ENCODE assay signal across 1 cellular context in genomic region chr5:34915139-34915855, GRCh38.
TF ChIP-seq lines count a peak whose summit lies in the region.

A gene with protein sequence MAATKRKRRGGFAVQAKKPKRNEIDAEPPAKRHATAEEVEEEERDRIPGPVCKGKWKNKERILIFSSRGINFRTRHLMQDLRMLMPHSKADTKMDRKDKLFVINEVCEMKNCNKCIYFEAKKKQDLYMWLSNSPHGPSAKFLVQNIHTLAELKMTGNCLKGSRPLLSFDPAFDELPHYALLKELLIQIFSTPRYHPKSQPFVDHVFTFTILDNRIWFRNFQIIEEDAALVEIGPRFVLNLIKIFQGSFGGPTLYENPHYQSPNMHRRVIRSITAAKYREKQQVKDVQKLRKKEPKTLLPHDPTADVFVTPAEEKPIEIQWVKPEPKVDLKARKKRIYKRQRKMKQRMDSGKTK (plus strand): TSS chr5:34915711. CDS start chr5:34915739, 28 bp downstream.
TSS of gene RAD1 (minus strand) at chr5:34915504. CDS start at chr5:34914892, 612 bp downstream.

TF ChIP-seq in K562, 482 proteins besides CTCF, POLR2A, EP300 and RAD21 (continued from another document and continues in another):
- TF ChIP-seq MGA (IDR thresholded peaks at IDR 0.05) (0 out of 2 replicates have a peak, but pooled peaks have one; percentile 6), E2F5 (CRISPR knock-in tag; IDR thresholded peaks at IDR 0.05) (0 out of 2 replicates have a peak, but pooled peaks have one; percentile 29), ZSCAN32 (CRISPR knock-in tag; IDR thresholded peaks at IDR 0.05) (no peak), KAT7 (CRISPR knock-in tag; IDR thresholded peaks at IDR 0.05; ENCODE audit: borderline replicate concordance) (peak; percentile 95), RBM14 (IDR thresholded peaks at IDR 0.05; ENCODE audit: borderline replicate concordance, insufficient read depth, low read depth, low read length) (no peak), L3MBTL2 (IDR thresholded peaks at IDR 0.05) (peak; percentile 65), SIN3B (IDR thresholded peaks at IDR 0.05; ENCODE audit: low read depth) (peak; percentile 96), E2F6 (IDR thresholded peaks at IDR 0.05; ENCODE audit: borderline replicate concordance in 1 of 2, extremely low read depth in 1 of 2, insufficient read depth in 1 of 2, insufficient read length in 1 of 2, low read depth in 1 of 2, low read length in 1 of 2, poor library complexity in 1 of 2, severe bottlenecking in 1 of 2) (peak; percentile 61 to 62), SP1 (CRISPR knock-in tag; IDR thresholded peaks at IDR 0.05) (peak; percentile 87), CXXC5 (CRISPR knock-in tag; IDR thresholded peaks at IDR 0.05) (peak; percentile 92), THRB (CRISPR knock-in tag; conservative IDR thresholded peaks at IDR 0.05) (0 out of 2 replicates have a peak, but pooled peaks have one; percentile 42), TBP (optimal IDR thresholded peaks at IDR 0.05; ENCODE audit: low read depth, low read length) (peak; percentile 94), MCM2 (IDR thresholded peaks at IDR 0.05; ENCODE audit: low read depth) (no peak), CHD4 (IDR thresholded peaks at IDR 0.05; ENCODE audit: insufficient read depth, insufficient replicate concordance, low read depth, low read length, poor library complexity, severe bottlenecking) (no peak), FOXM1 (IDR thresholded peaks at IDR 0.05; ENCODE audit: low read depth) (no peak), FOXM1 (CRISPR knock-in tag; IDR thresholded peaks at IDR 0.05; ENCODE audit: low read depth) (peak; percentile 66; the same call in 1 of the 2 replicates), AFF4 (CRISPR knock-in tag; IDR thresholded peaks at IDR 0.05) (peak; percentile 96), BCLAF1 (IDR thresholded peaks at IDR 0.05; ENCODE audit: borderline replicate concordance in 1 of 2, control insufficient read depth in 1 of 2, low read depth in 2 of 2, low read length in 1 of 2) (peak in 1 of 2 experiments; percentile 95; a peak in 2 of 4 replicates), ID3 (CRISPR knock-in tag; IDR thresholded peaks at IDR 0.05) (no peak), ID3 (tag; IDR thresholded peaks at IDR 0.05) (peak; percentile 79; the same call in 1 of the 2 replicates), CBFB (CRISPR knock-in tag; IDR thresholded peaks at IDR 0.05) (peak; percentile 90), SMARCB1 (IDR thresholded peaks at IDR 0.05; ENCODE audit: insufficient read length, low read depth) (no peak)
- TF ChIP-seq, protein P1, sequence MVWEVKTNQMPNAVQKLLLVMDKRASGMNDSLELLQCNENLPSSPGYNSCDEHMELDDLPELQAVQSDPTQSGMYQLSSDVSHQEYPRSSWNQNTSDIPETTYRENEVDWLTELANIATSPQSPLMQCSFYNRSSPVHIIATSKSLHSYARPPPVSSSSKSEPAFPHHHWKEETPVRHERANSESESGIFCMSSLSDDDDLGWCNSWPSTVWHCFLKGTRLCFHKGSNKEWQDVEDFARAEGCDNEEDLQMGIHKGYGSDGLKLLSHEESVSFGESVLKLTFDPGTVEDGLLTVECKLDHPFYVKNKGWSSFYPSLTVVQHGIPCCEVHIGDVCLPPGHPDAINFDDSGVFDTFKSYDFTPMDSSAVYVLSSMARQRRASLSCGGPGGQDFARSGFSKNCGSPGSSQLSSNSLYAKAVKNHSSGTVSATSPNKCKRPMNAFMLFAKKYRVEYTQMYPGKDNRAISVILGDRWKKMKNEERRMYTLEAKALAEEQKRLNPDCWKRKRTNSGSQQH (CRISPR knock-in tag; IDR thresholded peaks at IDR 0.05) = peak; percentile 3; the same call in 1 of the 2 replicates
- TF ChIP-seq, protein P2, sequence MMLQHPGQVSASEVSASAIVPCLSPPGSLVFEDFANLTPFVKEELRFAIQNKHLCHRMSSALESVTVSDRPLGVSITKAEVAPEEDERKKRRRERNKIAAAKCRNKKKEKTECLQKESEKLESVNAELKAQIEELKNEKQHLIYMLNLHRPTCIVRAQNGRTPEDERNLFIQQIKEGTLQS (IDR thresholded peaks at IDR 0.05) = no peak
- TF ChIP-seq, protein P2 (CRISPR knock-in tag; conservative IDR thresholded peaks at IDR 0.05) = no peak
